In genomic region chr13:23612182-23612581, GRCh38 we compare ENCODE assay signal across 25 cellular contexts. TPM values are rescaled to one million over a fixed set of nuclear protein-coding genes. Genes with fewer than 3 reads are reported as not detected.
"Had no signal": no experiment of that assay in that cellular context is flagged by ENCODE, and none has a peak within 500 bp of the region (broad histone marks: within the 10 kb centered on the region; RNA-seq: fewer than 3 reads in every experiment).

No MANE protein-coding gene starts in this region.

- ATAC-seq: naive thymus-derived CD4-positive, alpha-beta T cell; natural killer cell; pancreas; psoas muscle; right cardiac atrium; sciatic nerve; stimulated activated effector memory CD8-positive, alpha-beta T cell treated with anti-CD3 and anti-CD28 coated beads, Interleukin-12 subunit alpha, Interleukin-12 subunit beta, amount 100 ng/mL, for 72 hours; stimulated activated naive B cell treated with anti-CD40 and anti-IgM and Interleukin-4, amounts not matched to agents 10 μg/mL and 1 μg/mL and 100 μg/mL, for 72 hours had no signal

- H3K27ac ChIP-seq: neutrophil, psoas muscle, stomach, thoracic aorta, thyroid gland, upper lobe of left lung had no signal

- H3K36me3 ChIP-seq: neutrophil, pancreas, thoracic aorta, thyroid gland, tibial nerve, upper lobe of left lung, vagina had no signal

- DNase-seq: naive thymus-derived CD4-positive, alpha-beta T cell; natural killer cell; nephron progenitor cell; nucleus accumbens; pancreas; psoas muscle; right cardiac atrium; stimulated activated CD4-positive, alpha-beta T cell treated with anti-CD3 and anti-CD28 coated beads, Interleukin-15, amount 100 ng/mL, for 24 hours; stimulated activated CD4-positive, alpha-beta T cell treated with anti-CD3 and anti-CD28 coated beads, Interleukin-2, amount 100 ng/mL, for 24 hours; stimulated activated CD4-positive, alpha-beta T cell treated with anti-CD3 and anti-CD28 coated beads, Interleukin-2, amount 100 ng/mL, for 48 hours; stimulated activated CD4-positive, alpha-beta T cell treated with anti-CD3 and anti-CD28 coated beads, Interleukin-4, amount 100 ng/mL, for 24 hours; stimulated activated naive B cell treated with anti-CD40 and anti-IgM and Interleukin-4, amounts not matched to agents 10 μg/mL and 1 μg/mL and 100 μg/mL, for 72 hours; stimulated activated naive CD4-positive, alpha-beta T cell treated with Interleukin-2 at 50 U/mL for 16 hours; stomach; trophoblast cell; upper lobe of left lung had no signal

- FAIRE-seq: pancreas, urothelium cell line had no signal

- H3K27me3 ChIP-seq: neutrophil, pancreas, stomach, thyroid gland, tibial nerve, upper lobe of left lung, vagina had no signal

- H3K9me3 ChIP-seq: neutrophil, pancreas, psoas muscle, stomach, thoracic aorta, thyroid gland, tibial nerve, upper lobe of left lung, vagina had no signal

- H3K4me3 ChIP-seq: pancreas, psoas muscle, skin epidermis, stomach, thoracic aorta, thyroid gland, tibial nerve, upper lobe of left lung, vagina had no signal

RNA-seq across cellular contexts. Expression of gene TNFRSF19, which starts 42.0 kb away (rescaled TPM):
- polyA plus RNA-seq: naive thymus-derived CD4-positive, alpha-beta T cell had no signal
